In genomic region chr17:70181376-70181775, GRCh38 we compare ENCODE assay signal across 2 cellular contexts.
TF ChIP-seq lines count a peak whose summit lies in the region.

No MANE protein-coding gene starts in this region.

TF ChIP-seq in SK-N-SH, 30 proteins besides CTCF, POLR2A, EP300 and RAD21 (continued from another document):
- TF ChIP-seq USF2 (IDR thresholded peaks at IDR 0.05; ENCODE audit: borderline replicate concordance, low read depth, low read length) (no peak), FOSL2 (IDR thresholded peaks at IDR 0.05; ENCODE audit: borderline replicate concordance, low read depth) (no peak), IRF3 (IDR thresholded peaks at IDR 0.05; ENCODE audit: low read depth, low read length) (no peak), ZBTB33 (IDR thresholded peaks at IDR 0.05; ENCODE audit: borderline replicate concordance, low read depth) (no peak), FOXM1 (IDR thresholded peaks at IDR 0.05; ENCODE audit: low read depth) (no peak), GATA2 (CRISPR knock-in tag; IDR thresholded peaks at IDR 0.05) (no peak), GABPA (IDR thresholded peaks at IDR 0.05; ENCODE audit: low read depth) (no peak), TAF1 (IDR thresholded peaks at IDR 0.05; ENCODE audit: borderline replicate concordance, low read depth, low read length) (no peak), TEAD4 (IDR thresholded peaks at IDR 0.05; ENCODE audit: borderline replicate concordance, insufficient read depth) (no peak), YY1 (IDR thresholded peaks at IDR 0.05; ENCODE audit: low read depth) (no peak), POLR2AphosphoS5 (IDR thresholded peaks at IDR 0.05; ENCODE audit: low read depth, low read length) (no peak), TCF12 (IDR thresholded peaks at IDR 0.05) (no peak), MXI1 (IDR thresholded peaks at IDR 0.05; ENCODE audit: low read depth, low read length) (no peak)
TF ChIP-seq in SK-N-SH: peak in this region for 0.

TF ChIP-seq in SK-N-SH treated with all-trans-retinoic acid at 6 μM for 48 hours, 23 proteins besides CTCF, POLR2A, EP300 and RAD21 (continued from another document):
- TF ChIP-seq TSHZ2 (CRISPR knock-in tag; IDR thresholded peaks at IDR 0.05), result no peak
- TF ChIP-seq ZC3H10 (CRISPR knock-in tag; IDR thresholded peaks at IDR 0.05), result no peak
- no peak for TF ChIP-seq OSR1 (CRISPR knock-in tag; IDR thresholded peaks at IDR 0.05)
- no peak for TF ChIP-seq PATZ1 (CRISPR knock-in tag; IDR thresholded peaks at IDR 0.05; ENCODE audit: borderline replicate concordance)
